Comparison of ENCODE assay signal across 8 cellular contexts in genomic region chr5:138339086-138339456, GRCh38. TPM values are rescaled to one million over a fixed set of nuclear protein-coding genes. Genes with fewer than 3 reads are reported as not detected.
A peak's percentile ranks its signal among the peaks of the same experiment; 100 is the strongest.
DNase-seq lines count a peak whose midpoint lies in the region; ATAC-seq, FAIRE-seq and TF ChIP-seq lines count a peak whose summit lies in the region.

No MANE protein-coding gene starts in this region.

- POLR2A ChIA-PET in HepG2 (lab: Yijun Ruan, JAX): interaction anchor here (0.8 to 6.4 kb wide), 2 partner anchors 14 to 126 kb away, joined by 3 to 111 read pairs; partner anchors contain the start of genes CDC23 and KDM3B

- CTCF ChIA-PET in HepG2 (lab: Yijun Ruan, JAX; ENCODE audit: low intra/inter-chr PET ratio, low total read pairs): interaction anchor here (2.6 kb wide), 1 partner anchor 14 kb away, joined by 14 read pairs; the partner anchor contains the start of gene KDM3B

- WGBS in HepG2 (ENCODE audit: low lambda C conversion rate): 12% methylated on average over 8 of the region's 8 CpGs
- WGBS in thyroid gland, 2 donors: 12 to 20% methylated on average over 8 of the region's 8 CpGs

- H3K27ac ChIP-seq in HepG2 (ENCODE audit: extremely low read length, insufficient read depth, low read length) (peak overlapping the region; percentile 99), thyroid gland (peak overlapping the region in 2 of 3 donors; percentile 91 to 93)

- peak overlapping the region; percentile 85 for H3K4me3 Mint-ChIP-seq in stimulated activated naive CD8-positive, alpha-beta T cell treated with anti-CD3 and anti-CD28 coated beads, Interleukin-15, Interleukin-2, amounts not matched to agents 100 ng/mL and 50 ng/mL, for 24 hours

- TF ChIP-seq POLR2A in HepG2 (IDR thresholded peaks at IDR 0.05; ENCODE audit: insufficient read depth in 1 of 2, low read depth in 2 of 2, low read length in 2 of 2) (no peak), thyroid gland (IDR thresholded peaks at IDR 0.05) (no peak)

- H3K9me3 ChIP-seq in HepG2 (ENCODE audit: low read length) (no peaks in the 10 kb centered on the region), thyroid gland (no peaks in the 10 kb centered on the region)

- peak; percentile 39 for FAIRE-seq in HepG2 (lab: Jason Lieb, UNC)

- in situ Hi-C loops in astrocyte of the spinal cord (cut with HindIII; ENCODE audit: low sequenced_read_pairs) (no loop called here), HepG2 (cut with HindIII; ENCODE audit: extremely low pct_ligation_motif_present, low pct_unique_long_range_greater_than_20kb) (no loop called here)

- H3K4me2 ChIP-seq in HepG2 (ENCODE audit: low read depth, low read length): peak overlapping the region; percentile 97

- H3K9me3 Mint-ChIP-seq in stimulated activated naive CD8-positive, alpha-beta T cell treated with anti-CD3 and anti-CD28 coated beads, Interleukin-15, Interleukin-2, amounts not matched to agents 100 ng/mL and 50 ng/mL, for 24 hours: no peaks in the 10 kb centered on the region

- peaks cover 24% of the 10 kb centered on the region for H3K36me3 Mint-ChIP-seq in stimulated activated naive CD8-positive, alpha-beta T cell treated with anti-CD3 and anti-CD28 coated beads, Interleukin-15, Interleukin-2, amounts not matched to agents 100 ng/mL and 50 ng/mL, for 24 hours (ENCODE audit: low read depth)

- peaks cover 34% of the 10 kb centered on the region for H3K79me2 ChIP-seq in HepG2 (ENCODE audit: insufficient read depth, low read length)

- DNase-seq in stimulated activated naive CD8-positive, alpha-beta T cell treated with anti-CD3 and anti-CD28 coated beads, Interleukin-15, Interleukin-2, amounts not matched to agents 100 U/mL and 50 U/mL, for 24 hours: no peak
- DNase-seq in astrocyte of the spinal cord (ENCODE audit: low read depth, low spot score) (peak; percentile 12), HepG2 (ENCODE audit: low spot score) (no peak), thyroid gland (peak; percentile 13 to 19), kidney tubule cell (ENCODE audit: low spot score) (no peak)
- no peak for DNase-seq in effector CD8-positive, alpha-beta T cell (lab: John Stamatoyannopoulos, UW)
- DNase-seq in activated CD4-positive, alpha-beta T cell treated with anti-CD3 and anti-CD28 coated beads for 48 hours: no peak

- no peak overlapping the region for H2AFZ ChIP-seq in HepG2 (ENCODE audit: low read length)

- peak overlapping the region; percentile 68 for H3K4me3 ChIP-seq in astrocyte of the spinal cord (ENCODE audit: low read depth, low read length)
- peak overlapping the region; percentile 73 to 80 (median 78) for H3K4me3 ChIP-seq in HepG2 (replicated peaks in 1 of 3; ENCODE audit: insufficient read depth in 1 of 3, low read depth in 2 of 3, low read length in 3 of 3)
- H3K4me3 ChIP-seq in thyroid gland (replicated peaks in 1 of 3): peak overlapping the region in 2 of 3 donors; percentile 43 to 71

- peak overlapping the region; percentile 85 for H3K27ac Mint-ChIP-seq in stimulated activated naive CD8-positive, alpha-beta T cell treated with anti-CD3 and anti-CD28 coated beads, Interleukin-15, Interleukin-2, amounts not matched to agents 100 ng/mL and 50 ng/mL, for 24 hours

- TSS peak; percentile 64 for BruUV-seq in HepG2 (replicated peaks; lab: Mats Ljungman, UMichigan)

- peaks cover 35% of the 10 kb centered on the region for H3K4me1 Mint-ChIP-seq in stimulated activated naive CD8-positive, alpha-beta T cell treated with anti-CD3 and anti-CD28 coated beads, Interleukin-15, Interleukin-2, amounts not matched to agents 100 ng/mL and 50 ng/mL, for 24 hours (ENCODE audit: low read depth)

- no peak for ATAC-seq in stimulated activated naive CD8-positive, alpha-beta T cell treated with anti-CD3 and anti-CD28 coated beads, Interleukin-15, Interleukin-2, amounts not matched to agents 100 U/mL and 50 U/mL, for 24 hours
- peak; percentile 24; the same call in 2 of the 3 replicates for ATAC-seq in HepG2

- H3K4me1 ChIP-seq in HepG2 (ENCODE audit: insufficient read depth, low read length) (peaks cover 46% of the 10 kb centered on the region), thyroid gland (peaks cover 6 to 19% of the 10 kb centered on the region in 2 donors)

- TF ChIP-seq EP300 in HepG2 (IDR thresholded peaks at IDR 0.05; ENCODE audit: low read depth in 2 of 2, low read length in 2 of 2) (no peak), HepG2 (CRISPR knock-in tag; IDR thresholded peaks at IDR 0.05; ENCODE audit: borderline replicate concordance) (no peak)

- TF ChIP-seq CTCF in astrocyte of the spinal cord (IDR thresholded peaks at IDR 0.05; ENCODE audit: low read depth, low read length) (no peak), HepG2 (CRISPR knock-in tag; IDR thresholded peaks at IDR 0.05) (no peak), thyroid gland (IDR thresholded peaks at IDR 0.05) (no peak)

- H3K36me3 ChIP-seq in HepG2 (replicated peaks in 1 of 2; ENCODE audit: control insufficient read depth in 1 of 2, insufficient read depth in 2 of 2, low read length in 2 of 2): peaks cover 0 to 14% of the 10 kb centered on the region in 2 experiments; a peak in 3 of 5 replicates
- H3K36me3 ChIP-seq in thyroid gland: no peaks in the 10 kb centered on the region

- intact Hi-C loops in HepG2 (cut with micrococcal nuclease; ENCODE audit: unreplicated experiment) (loop anchor here (2.0 to 10.0 kb wide), 2 partner anchors 14 to 206 kb away; partner anchors contain the start of genes ETF1 and KDM3B), thyroid gland (cut with DNase I) (loop anchor here (10.0 kb wide), 1 partner anchor 124 kb away; the partner anchor contains the start of gene CDC23)

- no peak for TF ChIP-seq RAD21 in HepG2 (CRISPR knock-in tag; IDR thresholded peaks at IDR 0.05)

- H3K27me3 ChIP-seq in HepG2 (ENCODE audit: control insufficient read depth in 1 of 2, insufficient read depth in 2 of 2, low read length in 2 of 2): no peaks in the 10 kb centered on the region; a peak in 1 of 5 replicates
- no peaks in the 10 kb centered on the region for H3K27me3 ChIP-seq in thyroid gland

- H3K27me3 Mint-ChIP-seq in stimulated activated naive CD8-positive, alpha-beta T cell treated with anti-CD3 and anti-CD28 coated beads, Interleukin-15, Interleukin-2, amounts not matched to agents 100 ng/mL and 50 ng/mL, for 24 hours: no peaks in the 10 kb centered on the region

- peak overlapping the region; percentile 99 for H3K9ac ChIP-seq in HepG2 (ENCODE audit: insufficient read depth, low read depth, low read length)

- peaks cover 4% of the 10 kb centered on the region; the same call in 1 of the 2 replicates for H4K20me1 ChIP-seq in HepG2 (ENCODE audit: insufficient read depth, low read length)

RNA-seq across cellular contexts. Expression of gene FAM53C, which starts 1.0 kb away (rescaled TPM):
- total RNA-seq in HepG2 (2016; rRNA removed; fragmentation: Illumina TruSeq; extraction: Trizol) (26.9 and 28.5 TPM in 2 replicates), thyroid gland (10 to 100 TPM; 17.8 to 32.4 (median 20.7) TPM)
- total RNA-seq in HepG2 (2016; cell fraction: cytosol; rRNA removed; fragmentation: Illumina TruSeq; extraction: Trizol; ENCODE audit: low read depth): 5.7 and 6.2 TPM in 2 replicates
- 26.1 and 26.8 TPM in 2 replicates for total RNA-seq in HepG2 (2016; cell fraction: insoluble cytoplasmic fraction; rRNA removed; fragmentation: Illumina TruSeq; extraction: Trizol)
- 22.1 and 22.4 TPM in 2 replicates for total RNA-seq in HepG2 (2016; cell fraction: membrane; rRNA removed; fragmentation: Illumina TruSeq; extraction: Trizol)
- 19.0 and 21.2 TPM in 2 replicates for total RNA-seq in HepG2 (2016; cell fraction: nucleus; rRNA removed; fragmentation: Illumina TruSeq; extraction: Trizol)
- polyA plus RNA-seq in HepG2 (2011; rRNA removed): 28.1 and 30.1 TPM in 2 replicates
- 16.8 and 17.2 TPM in 2 replicates for polyA plus RNA-seq in HepG2 (2011; cell fraction: cytosol; rRNA removed)
- polyA plus RNA-seq in HepG2 (2011; cell fraction: nucleus; rRNA removed): 46.4 and 53.9 TPM in 2 replicates
- 15.6 and 16.9 TPM in 2 replicates for polyA plus RNA-seq in HepG2 (2012)
- polyA plus RNA-seq in HepG2 (2016; cell fraction: cytosol; fragmentation: Illumina TruSeq; extraction: Trizol; ENCODE audit: low read depth): 3.1 and 3.3 TPM in 2 replicates
- polyA plus RNA-seq in HepG2 (2016; cell fraction: insoluble cytoplasmic fraction; fragmentation: Illumina TruSeq; extraction: Trizol; ENCODE audit: low read depth): 22.4 and 24.1 TPM in 2 replicates
- 11.4 TPM in 2 replicates for polyA plus RNA-seq in HepG2 (2016; cell fraction: membrane; fragmentation: Illumina TruSeq; extraction: Trizol; ENCODE audit: low read depth)
- polyA plus RNA-seq in HepG2 (2016; cell fraction: nucleus; fragmentation: Illumina TruSeq; extraction: Trizol; ENCODE audit: insufficient read depth, low read depth): 29.0 and 31.0 TPM in 2 replicates
- polyA minus RNA-seq in HepG2 (2011; rRNA and poly(A)+ RNA removed; ENCODE audit: low replicate concordance): 38.4 and 40.2 TPM in 2 replicates
- polyA minus RNA-seq in HepG2 (2011; cell fraction: cytosol; rRNA and poly(A)+ RNA removed): 15.7 TPM in 2 replicates
- 34.9 and 47.7 TPM in 2 replicates for polyA minus RNA-seq in HepG2 (2011; cell fraction: nucleus; rRNA and poly(A)+ RNA removed)

RNA-seq across cellular contexts. Expression of gene CDC25C, which starts 7.5 kb away (rescaled TPM):
- total RNA-seq in HepG2 (2016; rRNA removed; fragmentation: Illumina TruSeq; extraction: Trizol) (27.6 and 44.1 TPM in 2 replicates), thyroid gland (under 1 TPM in 1 of 4 donors, not detected in 3; 0.27 TPM)
- total RNA-seq in HepG2 (2016; cell fraction: cytosol; rRNA removed; fragmentation: Illumina TruSeq; extraction: Trizol; ENCODE audit: low read depth): 7.6 and 8.5 TPM in 2 replicates
- 26.9 and 38.3 TPM in 2 replicates for total RNA-seq in HepG2 (2016; cell fraction: insoluble cytoplasmic fraction; rRNA removed; fragmentation: Illumina TruSeq; extraction: Trizol)
- 9.4 and 10.9 TPM in 2 replicates for total RNA-seq in HepG2 (2016; cell fraction: membrane; rRNA removed; fragmentation: Illumina TruSeq; extraction: Trizol)
- total RNA-seq in HepG2 (2016; cell fraction: nucleus; rRNA removed; fragmentation: Illumina TruSeq; extraction: Trizol): 18.6 and 19.2 TPM in 2 replicates
- polyA plus RNA-seq in HepG2 (2011; rRNA removed): 11.8 and 17.7 TPM in 2 replicates
- polyA plus RNA-seq in HepG2 (2011; cell fraction: cytosol; rRNA removed): 8.8 and 9.2 TPM in 2 replicates
- polyA plus RNA-seq in HepG2 (2011; cell fraction: nucleus; rRNA removed): 7.0 and 10.3 TPM in 2 replicates
- polyA plus RNA-seq in HepG2 (2012): 4.8 and 13.0 TPM in 2 replicates
- 2.5 and 3.0 TPM in 2 replicates for polyA plus RNA-seq in HepG2 (2016; cell fraction: cytosol; fragmentation: Illumina TruSeq; extraction: Trizol; ENCODE audit: low read depth)
- 36.0 and 37.3 TPM in 2 replicates for polyA plus RNA-seq in HepG2 (2016; cell fraction: insoluble cytoplasmic fraction; fragmentation: Illumina TruSeq; extraction: Trizol; ENCODE audit: low read depth)
- polyA plus RNA-seq in HepG2 (2016; cell fraction: membrane; fragmentation: Illumina TruSeq; extraction: Trizol; ENCODE audit: low read depth): 4.0 and 4.5 TPM in 2 replicates
- 18.4 and 19.2 TPM in 2 replicates for polyA plus RNA-seq in HepG2 (2016; cell fraction: nucleus; fragmentation: Illumina TruSeq; extraction: Trizol; ENCODE audit: insufficient read depth, low read depth)
- polyA minus RNA-seq in HepG2 (2011; rRNA and poly(A)+ RNA removed; ENCODE audit: low replicate concordance): 13.3 and 16.6 TPM in 2 replicates
- polyA minus RNA-seq in HepG2 (2011; cell fraction: cytosol; rRNA and poly(A)+ RNA removed): 7.9 and 8.3 TPM in 2 replicates
- 14.5 and 16.0 TPM in 2 replicates for polyA minus RNA-seq in HepG2 (2011; cell fraction: nucleus; rRNA and poly(A)+ RNA removed)

RNA-seq across cellular contexts. Expression of gene KDM3B, which starts 13.4 kb away (rescaled TPM):
- 34.3 and 47.7 TPM in 2 replicates for total RNA-seq in HepG2 (2016; rRNA removed; fragmentation: Illumina TruSeq; extraction: Trizol)
- total RNA-seq in HepG2 (2016; cell fraction: cytosol; rRNA removed; fragmentation: Illumina TruSeq; extraction: Trizol; ENCODE audit: low read depth): 7.3 and 7.5 TPM in 2 replicates
- 33.7 and 41.7 TPM in 2 replicates for total RNA-seq in HepG2 (2016; cell fraction: insoluble cytoplasmic fraction; rRNA removed; fragmentation: Illumina TruSeq; extraction: Trizol)
- 14.6 and 15.4 TPM in 2 replicates for total RNA-seq in HepG2 (2016; cell fraction: membrane; rRNA removed; fragmentation: Illumina TruSeq; extraction: Trizol)
- 31.3 and 31.9 TPM in 2 replicates for total RNA-seq in HepG2 (2016; cell fraction: nucleus; rRNA removed; fragmentation: Illumina TruSeq; extraction: Trizol)
- 19.6 and 19.7 TPM in 2 replicates for polyA plus RNA-seq in HepG2 (2011; rRNA removed)
- 9.2 and 12.1 TPM in 2 replicates for polyA plus RNA-seq in HepG2 (2011; cell fraction: cytosol; rRNA removed)
- 20.4 and 21.1 TPM in 2 replicates for polyA plus RNA-seq in HepG2 (2011; cell fraction: nucleus; rRNA removed)
- 21.2 and 24.4 TPM in 2 replicates for polyA plus RNA-seq in HepG2 (2012)
- 1.5 TPM in 2 replicates for polyA plus RNA-seq in HepG2 (2016; cell fraction: cytosol; fragmentation: Illumina TruSeq; extraction: Trizol; ENCODE audit: low read depth)
- polyA plus RNA-seq in HepG2 (2016; cell fraction: insoluble cytoplasmic fraction; fragmentation: Illumina TruSeq; extraction: Trizol; ENCODE audit: low read depth): 35.2 and 38.8 TPM in 2 replicates
- polyA plus RNA-seq in HepG2 (2016; cell fraction: membrane; fragmentation: Illumina TruSeq; extraction: Trizol; ENCODE audit: low read depth): 5.1 and 6.0 TPM in 2 replicates
- 43.2 and 50.0 TPM in 2 replicates for polyA plus RNA-seq in HepG2 (2016; cell fraction: nucleus; fragmentation: Illumina TruSeq; extraction: Trizol; ENCODE audit: insufficient read depth, low read depth)
- polyA minus RNA-seq in HepG2 (2011; rRNA and poly(A)+ RNA removed; ENCODE audit: low replicate concordance): 32.4 and 40.8 TPM in 2 replicates
- polyA minus RNA-seq in HepG2 (2011; cell fraction: cytosol; rRNA and poly(A)+ RNA removed): 26.1 and 30.4 TPM in 2 replicates
- 37.2 and 39.4 TPM in 2 replicates for polyA minus RNA-seq in HepG2 (2011; cell fraction: nucleus; rRNA and poly(A)+ RNA removed)
- 10 to 100 TPM; 64.8 to 89.4 (median 75.6) TPM for total RNA-seq in thyroid gland

Comparison
In these comparisons a context has a peak if more than half of its experiments do, and no peak if none do; other contexts are left out.
1. DNase-seq: peak in astrocyte of the spinal cord (single experiment) and thyroid gland (2 of 2); none in stimulated activated naive CD8-positive, alpha-beta T cell treated with anti-CD3 and anti-CD28 coated beads, Interleukin-15, Interleukin-2, amounts not matched to agents 100 U/mL and 50 U/mL, for 24 hours (single experiment), HepG2 (single experiment), effector CD8-positive, alpha-beta T cell (single experiment), kidney tubule cell (single experiment) and activated CD4-positive, alpha-beta T cell treated with anti-CD3 and anti-CD28 coated beads for 48 hours (single experiment).
2. RNA of gene CDC25C, which starts 7.5 kb away (total RNA-seq): 7.6 to 44.1 TPM in HepG2; 0.27 TPM in thyroid gland; every median in the first group is over 4 times any median in the second.
3. Peak in every context shown above with its lines, with median percentiles within 50 percentile points of each other: H3K4me3 ChIP-seq.